Comparison of ENCODE assay signal across 16 cellular contexts in genomic region chr13:82879921-82880320, GRCh38.
"Had no signal": no experiment of that assay in that cellular context is flagged by ENCODE, and none has a peak within 500 bp of the region (broad histone marks: within the 10 kb centered on the region; RNA-seq: fewer than 3 reads in every experiment).

No MANE protein-coding gene starts in this region.

- H3K4me3 Mint-ChIP-seq: naive thymus-derived CD4-positive, alpha-beta T cell; nephron progenitor cell had no signal

- H3K36me3 ChIP-seq: esophagus muscularis mucosa, gastroesophageal sphincter, ovary, right atrium auricular region had no signal

- H3K27me3 ChIP-seq: esophagus muscularis mucosa, gastroesophageal sphincter, ovary, right atrium auricular region had no signal

- DNase-seq: effector memory CD4-positive, alpha-beta T cell; glutamatergic neuron; islet precursor cell; mammary epithelial cell; naive thymus-derived CD4-positive, alpha-beta T cell; nephron progenitor cell; nucleus accumbens; ovary; small intestine; stimulated activated CD4-positive, alpha-beta T cell treated with anti-CD3 and anti-CD28 coated beads, Interleukin-12 subunit alpha, Interleukin-12 subunit beta, amount 100 ng/mL, for 4 hours; stimulated activated naive CD4-positive, alpha-beta T cell treated with Interleukin-2 at 50 U/mL for 16 hours; trophoblast cell had no signal

- H3K36me3 Mint-ChIP-seq: naive thymus-derived CD4-positive, alpha-beta T cell had no signal

- H3K4me3 ChIP-seq: esophagus muscularis mucosa, gastroesophageal sphincter, ovary, right atrium auricular region had no signal

- H3K4me1 Mint-ChIP-seq: naive thymus-derived CD4-positive, alpha-beta T cell; nephron progenitor cell had no signal

- H3K27me3 Mint-ChIP-seq: naive thymus-derived CD4-positive, alpha-beta T cell had no signal

- H3K27ac ChIP-seq: epithelial cell of prostate, esophagus muscularis mucosa, gastroesophageal sphincter, ovary, right atrium auricular region had no signal

- H3K9me3 ChIP-seq: esophagus muscularis mucosa, gastroesophageal sphincter, ovary, right atrium auricular region had no signal

- H3K27ac Mint-ChIP-seq: naive thymus-derived CD4-positive, alpha-beta T cell; nephron progenitor cell had no signal

- H3K4me1 ChIP-seq: esophagus muscularis mucosa, gastroesophageal sphincter, right atrium auricular region had no signal
